Comparison of ENCODE assay signal across 35 cellular contexts in genomic region chr4:18397681-18398080, GRCh38.
"Had no signal": no experiment of that assay in that cellular context is flagged by ENCODE, and none has a peak within 500 bp of the region (broad histone marks: within the 10 kb centered on the region; RNA-seq: fewer than 3 reads in every experiment).

No MANE protein-coding gene starts in this region.

- ATAC-seq: activated CD4-positive, CD25-positive, alpha-beta regulatory T cell treated with anti-CD3 and anti-CD28 coated beads, Interleukin-2, amount 50 U/mL, for 24 hours; gastrocnemius medialis; left cardiac atrium; naive thymus-derived CD4-positive, alpha-beta T cell; psoas muscle; stimulated activated memory B cell treated with anti-CD40 and anti-IgM and Interleukin-4, amounts not matched to agents 10 μg/mL and 1 μg/mL and 100 μg/mL, for 72 hours; stimulated activated naive CD8-positive, alpha-beta T cell treated with anti-CD3 and anti-CD28 coated beads, Interleukin-15, amount 100 ng/mL, for 72 hours; upper lobe of right lung had no signal

- H3K9me3 Mint-ChIP-seq: activated CD4-positive, alpha-beta memory T cell treated with anti-CD3 and anti-CD28 coated beads for 36 hours; activated CD4-positive, alpha-beta T cell treated with anti-CD3 and anti-CD28 coated beads, Interleukin-2, amount 10 ng/mL, durations not matched to agents 24 days and 14 days; activated naive CD4-positive, alpha-beta T cell treated with anti-CD3 and anti-CD28 coated beads for 36 hours; activated naive CD8-positive, alpha-beta T cell treated with anti-CD3 and anti-CD28 coated beads for 36 hours; activated T-helper 1 cell treated with anti-CD3 and anti-CD28 coated beads, Interleukin-12 subunit alpha, Interleukin-12 subunit beta, Interleukin-2, Interleukin-4 antibody, amounts not matched to agents 30 ng/mL and 10 ng/mL and 1 ng/mL, durations not matched to agents 14 hours and 24 hours and 36 hours; neural crest cell; T-helper 2 cell treated with Interferon-gamma antibody and Interleukin-4, amounts not matched to agents 5 μg/mL and 100 μg/mL, for 36 hours had no signal

- H3K27me3 Mint-ChIP-seq: activated CD4-positive, alpha-beta T cell treated with anti-CD3 and anti-CD28 coated beads, Interleukin-2, amount 10 ng/mL, durations not matched to agents 24 days and 14 days; stimulated activated memory B cell treated with anti-CD40 and anti-IgM and Interleukin-4, amounts not matched to agents 10 μg/mL and 1 μg/mL and 100 μg/mL, for 72 hours; stimulated activated naive CD8-positive, alpha-beta T cell treated with anti-CD3 and anti-CD28 coated beads, Interleukin-15, amount 100 ng/mL, for 72 hours had no signal

- H3K27ac Mint-ChIP-seq: activated CD4-positive, alpha-beta memory T cell treated with anti-CD3 and anti-CD28 coated beads for 36 hours; activated CD4-positive, alpha-beta T cell treated with anti-CD3 and anti-CD28 coated beads, Interleukin-2, amount 10 ng/mL, durations not matched to agents 24 days and 14 days; activated naive CD4-positive, alpha-beta T cell treated with anti-CD3 and anti-CD28 coated beads for 36 hours; activated naive CD8-positive, alpha-beta T cell treated with anti-CD3 and anti-CD28 coated beads for 36 hours; activated T-helper 1 cell treated with anti-CD3 and anti-CD28 coated beads, Interleukin-12 subunit alpha, Interleukin-12 subunit beta, Interleukin-2, Interleukin-4 antibody, amounts not matched to agents 30 ng/mL and 10 ng/mL and 1 ng/mL, durations not matched to agents 14 hours and 24 hours and 36 hours; naive thymus-derived CD4-positive, alpha-beta T cell; stimulated activated memory B cell treated with anti-CD40 and anti-IgM and Interleukin-4, amounts not matched to agents 10 μg/mL and 1 μg/mL and 100 μg/mL, for 72 hours; stimulated activated naive CD8-positive, alpha-beta T cell treated with anti-CD3 and anti-CD28 coated beads, Interleukin-15, amount 100 ng/mL, for 72 hours; T-helper 2 cell treated with Interferon-gamma antibody and Interleukin-4, amounts not matched to agents 5 μg/mL and 100 μg/mL, for 36 hours had no signal

- H3K4me3 ChIP-seq: adrenal gland, ascending aorta, coronary artery, dorsolateral prefrontal cortex, gastrocnemius medialis, hepatocyte, psoas muscle, right atrium auricular region, smooth muscle cell, thyroid gland, upper lobe of right lung had no signal

- DNase-seq: activated CD4-positive, alpha-beta memory T cell treated with anti-CD3 and anti-CD28 coated beads for 36 hours; activated CD4-positive, alpha-beta T cell treated with anti-CD3 and anti-CD28 coated beads, Interleukin-2, amount 10 ng/mL, durations not matched to agents 24 days and 14 days; activated CD8-positive, alpha-beta memory T cell treated with anti-CD3 and anti-CD28 coated beads, Interleukin-2, amount 50 U/mL, for 4 hours; activated effector memory CD4-positive, alpha-beta T cell treated with anti-CD3 and anti-CD28 coated beads, Interleukin-2, amount 50 U/mL, for 16 hours; activated naive CD4-positive, alpha-beta T cell treated with anti-CD3 and anti-CD28 coated beads for 36 hours; activated naive CD8-positive, alpha-beta T cell treated with anti-CD3 and anti-CD28 coated beads for 36 hours; activated T-cell treated with anti-CD3 and anti-CD28 coated beads, Interleukin-2, amount 50 U/mL, for 1 hour; adrenal gland; brain microvascular endothelial cell; dorsolateral prefrontal cortex; effector memory CD4-positive, alpha-beta T cell; gastrocnemius medialis; left cardiac atrium; midbrain; naive thymus-derived CD4-positive, alpha-beta T cell; occipital lobe; psoas muscle; stimulated activated CD4-positive, alpha-beta T cell treated with anti-CD3 and anti-CD28 coated beads, Interleukin-1b, Interleukin-23, amount 100 ng/mL, for 48 hours; stimulated activated CD4-positive, alpha-beta T cell treated with anti-CD3 and anti-CD28 coated beads, Interleukin-4, amount 100 ng/mL, for 4 hours; stimulated activated CD8-positive, alpha-beta memory T cell treated with anti-CD3 and anti-CD28 coated beads, Interleukin-4, amount 100 ng/mL, for 48 hours; stimulated activated naive CD8-positive, alpha-beta T cell treated with anti-CD3 and anti-CD28 coated beads, Interleukin-15, amount 100 ng/mL, for 72 hours; substantia nigra; thyroid gland; upper lobe of right lung had no signal

- H3K27ac ChIP-seq: adrenal gland, ascending aorta, brain microvascular endothelial cell, coronary artery, dorsolateral prefrontal cortex, gastrocnemius medialis, hepatocyte, parathyroid adenoma, psoas muscle, right atrium auricular region, thyroid gland, upper lobe of right lung had no signal

- H3K27me3 ChIP-seq: adrenal gland, ascending aorta, brain microvascular endothelial cell, gastrocnemius medialis, hepatocyte, right atrium auricular region, thyroid gland had no signal

- H3K4me3 Mint-ChIP-seq: activated CD4-positive, alpha-beta memory T cell treated with anti-CD3 and anti-CD28 coated beads for 36 hours; activated CD4-positive, alpha-beta T cell treated with anti-CD3 and anti-CD28 coated beads, Interleukin-2, amount 10 ng/mL, durations not matched to agents 24 days and 14 days; activated naive CD4-positive, alpha-beta T cell treated with anti-CD3 and anti-CD28 coated beads for 36 hours; activated naive CD8-positive, alpha-beta T cell treated with anti-CD3 and anti-CD28 coated beads for 36 hours; activated T-helper 1 cell treated with anti-CD3 and anti-CD28 coated beads, Interleukin-12 subunit alpha, Interleukin-12 subunit beta, Interleukin-2, Interleukin-4 antibody, amounts not matched to agents 30 ng/mL and 10 ng/mL and 1 ng/mL, durations not matched to agents 14 hours and 24 hours and 36 hours; naive thymus-derived CD4-positive, alpha-beta T cell; neural crest cell; stimulated activated memory B cell treated with anti-CD40 and anti-IgM and Interleukin-4, amounts not matched to agents 10 μg/mL and 1 μg/mL and 100 μg/mL, for 72 hours; stimulated activated naive CD8-positive, alpha-beta T cell treated with anti-CD3 and anti-CD28 coated beads, Interleukin-15, amount 100 ng/mL, for 72 hours; T-helper 2 cell treated with Interferon-gamma antibody and Interleukin-4, amounts not matched to agents 5 μg/mL and 100 μg/mL, for 36 hours had no signal

- H3K36me3 Mint-ChIP-seq: activated CD4-positive, alpha-beta memory T cell treated with anti-CD3 and anti-CD28 coated beads for 36 hours; activated naive CD8-positive, alpha-beta T cell treated with anti-CD3 and anti-CD28 coated beads for 36 hours; naive thymus-derived CD4-positive, alpha-beta T cell; stimulated activated memory B cell treated with anti-CD40 and anti-IgM and Interleukin-4, amounts not matched to agents 10 μg/mL and 1 μg/mL and 100 μg/mL, for 72 hours had no signal

- H3K9ac ChIP-seq: parathyroid adenoma had no signal

- H3K4me1 Mint-ChIP-seq: activated CD4-positive, alpha-beta T cell treated with anti-CD3 and anti-CD28 coated beads, Interleukin-2, amount 10 ng/mL, durations not matched to agents 24 days and 14 days; activated naive CD8-positive, alpha-beta T cell treated with anti-CD3 and anti-CD28 coated beads for 36 hours; naive thymus-derived CD4-positive, alpha-beta T cell; stimulated activated memory B cell treated with anti-CD40 and anti-IgM and Interleukin-4, amounts not matched to agents 10 μg/mL and 1 μg/mL and 100 μg/mL, for 72 hours; stimulated activated naive CD8-positive, alpha-beta T cell treated with anti-CD3 and anti-CD28 coated beads, Interleukin-15, amount 100 ng/mL, for 72 hours had no signal

- H3K4me2 ChIP-seq: hepatocyte, smooth muscle cell had no signal

- H3K36me3 ChIP-seq: adrenal gland, ascending aorta, brain microvascular endothelial cell, gastrocnemius medialis, right atrium auricular region, thyroid gland, upper lobe of right lung had no signal

- H3K9me3 ChIP-seq: adrenal gland, ascending aorta, gastrocnemius medialis, psoas muscle, right atrium auricular region, thyroid gland, upper lobe of right lung had no signal

- H3K79me2 ChIP-seq: hepatocyte, parathyroid adenoma had no signal

- H2AFZ ChIP-seq: hepatocyte, parathyroid adenoma had no signal

- H3K4me1 ChIP-seq: adrenal gland, ascending aorta, gastrocnemius medialis, parathyroid adenoma, psoas muscle, right atrium auricular region, thyroid gland, upper lobe of right lung had no signal
